8 cellular contexts compared by ENCODE assay signal in the genomic region with DNA sequence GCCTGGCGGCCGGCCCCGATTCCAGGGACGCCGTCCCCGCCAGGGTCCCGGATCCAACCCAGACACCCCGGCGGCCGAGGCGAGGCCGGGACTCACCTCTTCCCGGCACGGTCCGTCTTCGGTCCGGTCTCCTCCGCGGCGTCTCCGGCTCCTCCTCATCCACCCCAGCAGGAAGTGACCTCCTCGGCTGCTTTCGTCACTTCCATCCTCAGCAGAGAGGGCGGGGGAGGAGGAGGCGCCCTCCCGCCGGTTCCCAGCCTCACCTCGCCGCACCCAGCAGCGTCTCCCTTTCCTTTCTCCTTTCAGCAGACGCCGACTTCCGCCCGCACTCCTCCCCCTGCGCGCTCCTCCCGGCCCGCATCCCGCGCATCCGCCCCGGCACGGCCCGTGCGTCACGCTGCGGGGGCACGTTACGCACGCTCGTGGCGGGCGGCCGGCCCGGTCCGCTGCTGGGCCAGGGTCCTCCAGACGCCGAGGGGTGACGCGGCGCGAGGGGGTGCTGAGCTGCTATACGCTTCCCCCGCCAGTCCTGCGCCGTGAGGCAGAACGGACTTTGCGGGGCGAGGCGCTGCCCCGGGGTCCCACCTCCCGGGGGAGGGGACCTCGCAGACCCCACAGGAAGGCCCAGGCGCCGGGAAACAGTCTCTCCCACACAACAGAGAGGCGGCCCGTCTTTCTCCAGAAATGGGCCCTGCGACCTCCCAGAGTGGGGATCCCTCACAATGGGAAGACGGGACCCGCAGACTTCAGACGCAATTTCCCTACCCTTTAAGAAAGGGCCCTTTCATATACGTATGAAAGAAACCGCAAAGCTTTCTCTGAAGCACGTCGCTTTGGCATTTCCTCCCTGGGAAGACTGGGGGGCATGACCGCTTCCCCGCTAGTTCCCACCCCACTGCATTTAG. TPM values are rescaled to one million over a fixed set of nuclear protein-coding genes. Genes with fewer than 3 reads are reported as not detected.
DNase-seq lines count a peak whose midpoint lies in the region; ATAC-seq and TF ChIP-seq lines count a peak whose summit lies in the region.

ETV3 (minus strand) TSS at position 176 of the 905 bp plus-strand sequence. CDS start 2,043 bp downstream, outside the sequence.

- H3K4me3 ChIP-seq in AG10803 (ENCODE audit: low read length), result peak within 1 kb of the TSS; percentile 95

- peak; percentile 93 for DNase-seq in AG10803 (ENCODE audit: low read depth)
- peak; percentile 84 for DNase-seq in NCI-H510A (lab: John Stamatoyannopoulos, UW)
- DNase-seq in activated CD4-positive, alpha-beta T cell treated with anti-CD3 and anti-CD28 coated beads for 4 hours, result peak; percentile 79 to 81
- peak; percentile 93 to 97 for DNase-seq in left colon
- peak; percentile 73 to 74 for DNase-seq in stimulated activated CD4-positive, alpha-beta T cell treated with anti-CD3 and anti-CD28 coated beads, Interleukin-1b, Interleukin-23, amount 100 ng/mL, for 4 hours (ENCODE audit: low read depth in 2 of 2)

- no peak for TF ChIP-seq CTCF in AG10803 (conservative IDR thresholded peaks at IDR 0.05; ENCODE audit: low read length)

- intact Hi-C loops in left colon (cut with DNase I, micrococcal nuclease), result no loop called here

- peak within 1 kb of the TSS; percentile 93 for H3K27ac ChIP-seq in cingulate gyrus (ENCODE audit: low read depth, low read length)

- peak; percentile 92 for ATAC-seq in GM19035 (IDR thresholded peaks at IDR 0.05; ENCODE audit: unreplicated experiment)
- peak; percentile 88 for ATAC-seq in HG03342 (IDR thresholded peaks at IDR 0.05; ENCODE audit: unreplicated experiment)
- ATAC-seq in left colon, result peak; percentile 95

RNA-seq across cellular contexts. Expression of gene ETV3, which starts in this region (rescaled TPM):
- 10 to 100 TPM; 27.9 to 32.5 TPM for total RNA-seq in left colon

Comparison
In these comparisons a context has a peak if more than half of its experiments do, and no peak if none do; other contexts are left out.
1. Peak in every context shown above with its lines: DNase-seq, ATAC-seq, H3K4me3 ChIP-seq and H3K27ac ChIP-seq.